Comparison of ENCODE assay signal across 16 cellular contexts in genomic region chr3:134718736-134719135, GRCh38.
DNase-seq lines count a peak whose midpoint lies in the region; ATAC-seq and TF ChIP-seq lines count a peak whose summit lies in the region.
"Had no signal": no experiment of that assay in that cellular context is flagged by ENCODE, and none has a peak within 500 bp of the region (broad histone marks: within the 10 kb centered on the region; RNA-seq: fewer than 3 reads in every experiment).

No MANE protein-coding gene starts in this region.

- CTCF ChIA-PET in SK-N-SH (lab: Yijun Ruan, JAX), result no interaction called here

- no peak for TF ChIP-seq RAD21 in SK-N-SH (IDR thresholded peaks at IDR 0.05; ENCODE audit: low read length)

- POLR2A ChIA-PET in SK-N-SH (lab: Yijun Ruan, JAX), result no interaction called here

- H3K9me2 ChIP-seq in SK-N-SH, result no peaks in the 10 kb centered on the region

- H3K4me3 ChIP-seq in SK-N-SH (ENCODE audit: low read depth in 2 of 2, low read length in 1 of 2) (no peak overlapping the region), choroid plexus epithelial cell (ENCODE audit: low read depth, low read length) (no peak overlapping the region), testis (no peak overlapping the region), spleen (no peak overlapping the region)
- H3K4me3 ChIP-seq: K562 had no signal

- no peaks in the 10 kb centered on the region for H3K36me3 Mint-ChIP-seq in progenitor cell of endocrine pancreas (ENCODE audit: insufficient read depth)
- H3K36me3 Mint-ChIP-seq: CD4-positive, CD25-positive, alpha-beta regulatory T cell had no signal

- H3K9me3 ChIP-seq in SK-N-SH (no peaks in the 10 kb centered on the region), testis (no peaks in the 10 kb centered on the region), spleen (no peaks in the 10 kb centered on the region)

- H3K27me3 Mint-ChIP-seq in progenitor cell of endocrine pancreas, result peaks cover 4% of the 10 kb centered on the region

- WGBS in SK-N-SH (ENCODE audit: low lambda C conversion rate), result 71% methylated on average over 4 of the region's 4 CpGs
- WGBS in testis, 2 donors, result 66 to 69% methylated on average over 4 of the region's 4 CpGs
- 74 to 93% (median 81%) methylated on average over 4 of the region's 4 CpGs for WGBS in spleen, 5 donors

- intact Hi-C loops in testis (cut with DNase I; ENCODE audit: low total_unique reads) (no loop called here), spleen (cut with DNase I; ENCODE audit: low total_unique reads) (no loop called here)

- H3K27ac ChIP-seq in SK-N-SH (ENCODE audit: low read depth in 2 of 2, low read length in 1 of 2) (no peak overlapping the region; a peak in 1 of 4 replicates), testis (no peak overlapping the region), spleen (no peak overlapping the region)
- H3K27ac ChIP-seq: 22Rv1, HL-60 had no signal

- H3K4me1 ChIP-seq in SK-N-SH (ENCODE audit: control insufficient read depth in 1 of 2, insufficient read depth in 2 of 2, low read depth in 1 of 2, low read length in 1 of 2) (no peaks in the 10 kb centered on the region), testis (no peaks in the 10 kb centered on the region), spleen (no peaks in the 10 kb centered on the region)

- H3K4me2 ChIP-seq in SK-N-SH, result no peak overlapping the region

- no peaks in the 10 kb centered on the region for H3K79me2 ChIP-seq in SK-N-SH (ENCODE audit: insufficient read depth)

- no peak overlapping the region for H3K27ac Mint-ChIP-seq in progenitor cell of endocrine pancreas
- H3K27ac Mint-ChIP-seq: CD4-positive, CD25-positive, alpha-beta regulatory T cell had no signal

- no peak overlapping the region for H3K4me3 Mint-ChIP-seq in progenitor cell of endocrine pancreas (ENCODE audit: low read depth)
- H3K4me3 Mint-ChIP-seq: CD4-positive, CD25-positive, alpha-beta regulatory T cell had no signal

- ATAC-seq in SK-N-SH treated with all-trans-retinoic acid at 6 μM for 48 hours, result peak; percentile 83
- ATAC-seq: K562, PC-3 had no signal

- TF ChIP-seq POLR2A in testis (IDR thresholded peaks at IDR 0.05) (no peak), spleen (IDR thresholded peaks at IDR 0.05) (no peak)

- H3K4me1 Mint-ChIP-seq in progenitor cell of endocrine pancreas (ENCODE audit: low read depth), result peaks cover 3% of the 10 kb centered on the region
- H3K4me1 Mint-ChIP-seq: CD4-positive, CD25-positive, alpha-beta regulatory T cell had no signal

- no peaks in the 10 kb centered on the region for H3K36me3 ChIP-seq in SK-N-SH (replicated peaks in 1 of 2; ENCODE audit: control insufficient read depth in 1 of 2, insufficient read depth in 2 of 2, low read length in 1 of 2)
- no peaks in the 10 kb centered on the region for H3K36me3 ChIP-seq in testis (ENCODE audit: low read depth, missing control alignments)
- H3K36me3 ChIP-seq in spleen, result no peaks in the 10 kb centered on the region

- H3K9me3 Mint-ChIP-seq in progenitor cell of endocrine pancreas (ENCODE audit: low read depth), result no peaks in the 10 kb centered on the region

- DNase-seq in SK-N-SH (no peak), choroid plexus epithelial cell (ENCODE audit: low read depth) (peak; percentile 23), iris pigment epithelial cell (ENCODE audit: low read depth) (peak; percentile 8), putamen (ENCODE audit: low spot score) (no peak), testis (no peak), progenitor cell of endocrine pancreas (ENCODE audit: low spot score, unreplicated experiment) (no peak), spleen (no peak)
- DNase-seq: CD4-positive, CD25-positive, alpha-beta regulatory T cell; GOT3; NCI-H1092 treated with DMSO at 0.1 percent for 48 hours; NCI-H1694; PC-3 had no signal

- no peak overlapping the region for H3K9ac ChIP-seq in SK-N-SH

- TF ChIP-seq CTCF in SK-N-SH (IDR thresholded peaks at IDR 0.05) (no peak), choroid plexus epithelial cell (conservative IDR thresholded peaks at IDR 0.05; ENCODE audit: low read depth, low read length) (no peak), testis (IDR thresholded peaks at IDR 0.05) (no peak), progenitor cell of endocrine pancreas (IDR thresholded peaks at IDR 0.05; ENCODE audit: unreplicated experiment) (no peak), spleen (IDR thresholded peaks at IDR 0.05 in 8 of 11, conservative IDR thresholded peaks at IDR 0.05 in 3 of 11) (no peak)

- no peaks in the 10 kb centered on the region for H4K20me1 ChIP-seq in SK-N-SH (ENCODE audit: insufficient read depth)

- no peak overlapping the region for H2AFZ ChIP-seq in SK-N-SH (ENCODE audit: low read depth)

- H3K27me3 ChIP-seq in SK-N-SH (ENCODE audit: insufficient read depth) (no peaks in the 10 kb centered on the region), testis (no peaks in the 10 kb centered on the region), spleen (replicated peaks in 1 of 7) (no peaks in the 10 kb centered on the region)

- no peak for TF ChIP-seq EP300 in SK-N-SH (IDR thresholded peaks at IDR 0.05; ENCODE audit: borderline replicate concordance in 1 of 2, low read depth in 1 of 2, low read length in 1 of 2)

- H3F3A ChIP-seq in SK-N-SH (replicated peaks; ENCODE audit: insufficient read depth), result no peaks in the 10 kb centered on the region

TF ChIP-seq in SK-N-SH treated with all-trans-retinoic acid at 6 μM for 48 hours, 23 proteins besides CTCF, POLR2A, EP300 and RAD21 (continues in another document):
- TF ChIP-seq CSRNP3 (CRISPR knock-in tag; IDR thresholded peaks at IDR 0.05) (no peak), ESRRG (CRISPR knock-in tag; IDR thresholded peaks at IDR 0.05) (no peak), TCF4 (CRISPR knock-in tag; IDR thresholded peaks at IDR 0.05; ENCODE audit: borderline replicate concordance) (no peak), ISL1 (CRISPR knock-in tag; IDR thresholded peaks at IDR 0.05) (no peak), ZNF565 (CRISPR knock-in tag; conservative IDR thresholded peaks at IDR 0.05; ENCODE audit: low read depth) (no peak), CSDC2 (CRISPR knock-in tag; IDR thresholded peaks at IDR 0.05) (no peak), ZNF8 (CRISPR knock-in tag; IDR thresholded peaks at IDR 0.05) (no peak)

TF ChIP-seq in SK-N-SH, 30 proteins besides CTCF, POLR2A, EP300 and RAD21 (continues in another document):
- TF ChIP-seq FOSL2 (IDR thresholded peaks at IDR 0.05; ENCODE audit: borderline replicate concordance, low read depth) (no peak), MXI1 (IDR thresholded peaks at IDR 0.05; ENCODE audit: low read depth, low read length) (no peak), FOXJ3 (CRISPR knock-in tag; IDR thresholded peaks at IDR 0.05) (no peak), FOXM1 (IDR thresholded peaks at IDR 0.05; ENCODE audit: low read depth) (no peak), SMC3 (IDR thresholded peaks at IDR 0.05; ENCODE audit: low read depth, low read length) (no peak), GABPA (IDR thresholded peaks at IDR 0.05; ENCODE audit: low read depth) (no peak), ZBTB33 (IDR thresholded peaks at IDR 0.05; ENCODE audit: borderline replicate concordance, low read depth) (no peak), NFIC (IDR thresholded peaks at IDR 0.05; ENCODE audit: borderline replicate concordance) (no peak), USF2 (IDR thresholded peaks at IDR 0.05; ENCODE audit: borderline replicate concordance, low read depth, low read length) (no peak), USF1 (IDR thresholded peaks at IDR 0.05; ENCODE audit: borderline replicate concordance, low read depth) (no peak), PBX3 (IDR thresholded peaks at IDR 0.05) (no peak), SIN3A (IDR thresholded peaks at IDR 0.05; ENCODE audit: borderline replicate concordance, low read depth, low read length) (no peak), TAF1 (IDR thresholded peaks at IDR 0.05; ENCODE audit: borderline replicate concordance, low read depth, low read length) (no peak), TEAD4 (IDR thresholded peaks at IDR 0.05; ENCODE audit: borderline replicate concordance, insufficient read depth) (no peak), GATA2 (CRISPR knock-in tag; IDR thresholded peaks at IDR 0.05) (no peak)

Comparison
In these comparisons a context has a peak if more than half of its experiments do, and no peak if none do; other contexts are left out.
1. DNase-seq: peak in choroid plexus epithelial cell (single experiment) and iris pigment epithelial cell (single experiment); none in SK-N-SH (single experiment), putamen (single experiment), testis (single experiment), progenitor cell of endocrine pancreas (single experiment) and spleen (single experiment).